ENCODE assay signal across 8 cellular contexts in genomic region chr1:32761253-32761877, GRCh38. TPM values are rescaled to one million over a fixed set of nuclear protein-coding genes. Genes with fewer than 3 reads are reported as not detected.
DNase-seq lines count a peak whose midpoint lies in the region; ATAC-seq, FAIRE-seq and TF ChIP-seq lines count a peak whose summit lies in the region.

No MANE protein-coding gene starts in this region.

- no peak for TF ChIP-seq CTCF in tibial nerve (IDR thresholded peaks at IDR 0.05)

- no peaks in the 10 kb centered on the region for H3K36me3 ChIP-seq in tibial nerve

- DNase-seq in A172 (ENCODE audit: low spot score): peak; percentile 76
- DNase-seq in H54 (ENCODE audit: insufficient read length, low spot score): no peak
- peak; percentile 46 for DNase-seq in activated naive CD4-positive, alpha-beta T cell treated with anti-CD3 and anti-CD28 coated beads, Interleukin-2, amount 50 U/mL, for 16 hours
- DNase-seq in kidney tubule cell (ENCODE audit: low spot score): peak; percentile 94
- peak in 1 of 2 donors; percentile 57 for DNase-seq in tibial nerve (ENCODE audit: low spot score in 2 of 2)
- no peak for DNase-seq in AG08396 (ENCODE audit: low spot score)
- no peak for DNase-seq in NCI-H82 treated with DMSO at 0.1 percent for 48 hours (lab: John Stamatoyannopoulos, UW; ENCODE audit: unreplicated experiment)

- FAIRE-seq in H54 (lab: Jason Lieb, UNC): peak; percentile 45

- no peaks in the 10 kb centered on the region for H3K9me3 ChIP-seq in tibial nerve

- H3K4me3 ChIP-seq in tibial nerve: no peak overlapping the region

- WGBS in tibial nerve, 2 donors: 41 to 46% methylated on average over 10 of the region's 10 CpGs

- no peak for TF ChIP-seq EP300 in tibial nerve (IDR thresholded peaks at IDR 0.05)

- TF ChIP-seq POLR2A in H54 (IDR thresholded peaks at IDR 0.05; ENCODE audit: low read depth, low read length) (no peak), tibial nerve (IDR thresholded peaks at IDR 0.05) (no peak), GM18505 (IDR thresholded peaks at IDR 0.05; ENCODE audit: borderline replicate concordance, extremely low read depth, insufficient read depth, insufficient read length) (no peak)

- peaks cover 0 to 47% (median 6%) of the 10 kb centered on the region in 4 donors for H3K4me1 ChIP-seq in tibial nerve

- H3K27ac ChIP-seq in tibial nerve: peak overlapping the region in 3 of 4 donors; percentile 57 to 78 (median 64)

- no peaks in the 10 kb centered on the region for H3K27me3 ChIP-seq in tibial nerve

- ATAC-seq in GM18505 (IDR thresholded peaks at IDR 0.05; ENCODE audit: unreplicated experiment): no peak

RNA-seq across cellular contexts. Expression of gene YARS1, which starts 55.8 kb away (rescaled TPM):
- total RNA-seq in A172 (2014; rRNA removed; shearing (Covaris generic)): 63.4 and 79.1 TPM in 2 replicates
- total RNA-seq in tibial nerve: 10 to 100 TPM; 29.0 to 80.7 (median 50.2) TPM

RNA-seq across cellular contexts. Expression of gene S100PBP, which starts 56.1 kb away (rescaled TPM):
- 20.0 and 20.4 TPM in 2 replicates for total RNA-seq in A172 (2014; rRNA removed; shearing (Covaris generic))
- 10 to 100 TPM; 24.0 to 55.5 (median 33.4) TPM for total RNA-seq in tibial nerve

RNA-seq across cellular contexts. Expression of gene SYNC, which starts 58.8 kb away (rescaled TPM):
- 39.9 and 51.3 TPM in 2 replicates for total RNA-seq in A172 (2014; rRNA removed; shearing (Covaris generic))
- total RNA-seq in tibial nerve: 10 to 100 TPM; 10.2 to 31.2 (median 23.7) TPM

Comparison
In these comparisons a context has a peak if more than half of its experiments do, and no peak if none do; other contexts are left out.
1. DNase-seq: peak in A172 (single experiment), activated naive CD4-positive, alpha-beta T cell treated with anti-CD3 and anti-CD28 coated beads, Interleukin-2, amount 50 U/mL, for 16 hours (single experiment) and kidney tubule cell (single experiment); none in H54 (single experiment), AG08396 (single experiment) and NCI-H82 treated with DMSO at 0.1 percent for 48 hours (single experiment).